17 cellular contexts compared by ENCODE assay signal in genomic region chr15:37252530-37252929, GRCh38.
A peak's percentile ranks its signal among the peaks of the same experiment; 100 is the strongest.
DNase-seq lines count a peak whose midpoint lies in the region; ATAC-seq and TF ChIP-seq lines count a peak whose summit lies in the region.
"Had no signal": no experiment of that assay in that cellular context is flagged by ENCODE, and none has a peak within 500 bp of the region (broad histone marks: within the 10 kb centered on the region; RNA-seq: fewer than 3 reads in every experiment).

No MANE protein-coding gene starts in this region.

- H3K9ac ChIP-seq in Karpas-422 (ENCODE audit: low read length) (no peak overlapping the region), neural progenitor cell (no peak overlapping the region)
- H3K9ac ChIP-seq: BLaER1 had no signal

- H3K36me3 Mint-ChIP-seq in neural progenitor cell = no peaks in the 10 kb centered on the region
- H3K36me3 Mint-ChIP-seq: CD8-positive, alpha-beta memory T cell had no signal

- H3K4me3 Mint-ChIP-seq in neural progenitor cell = no peak overlapping the region
- H3K4me3 Mint-ChIP-seq: CD8-positive, alpha-beta memory T cell had no signal

- H3K4me2 ChIP-seq in Karpas-422 (ENCODE audit: low read depth, low read length, poor library complexity, severe bottlenecking) (no peak overlapping the region), neural progenitor cell (no peak overlapping the region)
- H3K4me2 ChIP-seq: BLaER1 had no signal

- no peaks in the 10 kb centered on the region for H3K27me3 Mint-ChIP-seq in neural progenitor cell (ENCODE audit: insufficient read depth, low read depth)
- H3K27me3 Mint-ChIP-seq: CD8-positive, alpha-beta memory T cell had no signal

- H2AFZ ChIP-seq in Karpas-422 (ENCODE audit: low read length) = peak overlapping the region; percentile 12; the same call in 1 of the 2 replicates
- peak overlapping the region; percentile 14 for H2AFZ ChIP-seq in neural progenitor cell (replicated peaks)

- H3K27me3 ChIP-seq in Karpas-422 (ENCODE audit: low read length) (no peaks in the 10 kb centered on the region), neural progenitor cell (no peaks in the 10 kb centered on the region)
- H3K27me3 ChIP-seq: BLaER1 had no signal

- H3K4me1 ChIP-seq in Karpas-422 (ENCODE audit: low read length) = no peaks in the 10 kb centered on the region
- no peaks in the 10 kb centered on the region for H3K4me1 ChIP-seq in neural progenitor cell
- H3K4me1 ChIP-seq: BLaER1 had no signal

- H3K9me2 ChIP-seq in Karpas-422 (replicated peaks; ENCODE audit: insufficient read depth, low read length) = no peaks in the 10 kb centered on the region

- H3K36me3 ChIP-seq in Karpas-422 (ENCODE audit: insufficient read depth, low read length) (no peaks in the 10 kb centered on the region), neural progenitor cell (no peaks in the 10 kb centered on the region)
- H3K36me3 ChIP-seq: BLaER1 had no signal

- no peak for TF ChIP-seq CTCF in neural progenitor cell (IDR thresholded peaks at IDR 0.05)

- H3K9me3 ChIP-seq in Karpas-422 (ENCODE audit: low read length) (no peaks in the 10 kb centered on the region), neural progenitor cell (ENCODE audit: low read depth) (no peaks in the 10 kb centered on the region)
- H3K9me3 ChIP-seq: BLaER1, Caco-2 had no signal

- no peaks in the 10 kb centered on the region for H3F3A ChIP-seq in neural progenitor cell (ENCODE audit: low read depth)

- no peak overlapping the region for H3K27ac Mint-ChIP-seq in neural progenitor cell
- H3K27ac Mint-ChIP-seq: CD8-positive, alpha-beta memory T cell had no signal

- H3K79me2 ChIP-seq in Karpas-422 (ENCODE audit: low read length) (no peaks in the 10 kb centered on the region), neural progenitor cell (ENCODE audit: low read depth) (no peaks in the 10 kb centered on the region)

- DNase-seq in Karpas-422 = no peak
- DNase-seq in NCI-H524 treated with DMSO at 0.1 percent for 48 hours (lab: John Stamatoyannopoulos, UW) = peak; percentile 31
- DNase-seq in amniotic epithelial cell (ENCODE audit: low read depth) = peak; percentile 1
- DNase-seq in neural progenitor cell (ENCODE audit: low spot score) = no peak
- no peak for DNase-seq in activated naive CD4-positive, alpha-beta T cell (lab: John Stamatoyannopoulos, UW)
- no peak for DNase-seq in T-helper 1 cell
- DNase-seq: AML-193; Caco-2; CD8-positive, alpha-beta memory T cell; DND-41; GF-D8 had no signal

- no peaks in the 10 kb centered on the region for H3K9me3 Mint-ChIP-seq in neural progenitor cell

- H3K4me3 ChIP-seq in Karpas-422 (ENCODE audit: low read length) = no peak overlapping the region
- no peak overlapping the region for H3K4me3 ChIP-seq in neural progenitor cell
- H3K4me3 ChIP-seq: BLaER1, GM12878 had no signal

- H3K27ac ChIP-seq in Karpas-422 (ENCODE audit: low read length) (no peak overlapping the region), neural progenitor cell (no peak overlapping the region)
- H3K27ac ChIP-seq: BLaER1, HL-60 had no signal

- H3K4me1 Mint-ChIP-seq in neural progenitor cell = no peaks in the 10 kb centered on the region
- H3K4me1 Mint-ChIP-seq: CD8-positive, alpha-beta memory T cell had no signal

- H4K20me1 ChIP-seq in Karpas-422 (ENCODE audit: insufficient read depth, low read depth, low read length) (no peaks in the 10 kb centered on the region), neural progenitor cell (ENCODE audit: low read depth) (no peaks in the 10 kb centered on the region)
- H4K20me1 ChIP-seq: BLaER1 had no signal

- ATAC-seq in GM21360 (IDR thresholded peaks at IDR 0.05; ENCODE audit: unreplicated experiment) (no peak), GM19351 (IDR thresholded peaks at IDR 0.05; ENCODE audit: unreplicated experiment) (no peak)
- ATAC-seq: GM12878, HCT116 had no signal

Comparison
In these comparisons a context has a peak if more than half of its experiments do, and no peak if none do; other contexts are left out.
1. DNase-seq: peak in NCI-H524 treated with DMSO at 0.1 percent for 48 hours (single experiment) and amniotic epithelial cell (single experiment); none in Karpas-422 (single experiment), neural progenitor cell (single experiment), activated naive CD4-positive, alpha-beta T cell (0 of 4) and T-helper 1 cell (0 of 5).